8 cellular contexts compared by ENCODE assay signal in the genomic region with DNA sequence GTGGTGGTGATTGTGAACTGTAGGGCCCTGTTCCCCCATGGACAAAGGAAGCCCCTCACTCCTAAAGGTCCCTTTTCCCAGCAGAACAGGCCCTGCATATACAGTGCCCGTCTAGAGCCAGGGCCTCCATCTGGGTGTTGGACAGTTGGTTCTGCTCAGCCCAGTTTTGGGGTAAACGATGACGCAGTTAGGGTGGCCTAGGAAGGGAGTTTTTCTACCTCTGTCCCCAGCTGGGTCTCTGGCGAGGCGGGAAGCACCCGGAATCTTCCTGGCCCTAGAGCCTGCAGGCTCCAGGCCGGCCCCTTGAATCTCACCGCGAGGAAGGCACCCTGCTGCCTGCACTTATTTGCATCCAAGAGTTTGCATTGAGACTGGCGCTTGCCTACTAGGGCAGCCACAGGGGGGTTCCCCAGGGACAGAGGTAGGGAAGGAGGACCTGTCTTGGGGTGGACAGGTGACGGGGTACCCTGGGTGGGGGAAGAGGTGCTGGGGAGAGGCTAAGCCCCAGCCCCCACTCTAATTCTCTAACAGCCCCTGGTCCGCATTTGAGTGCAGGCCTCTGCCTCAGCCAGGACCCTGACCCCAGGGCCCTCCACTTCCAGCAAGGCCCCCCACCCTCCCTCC. TPM values are rescaled to one million over a fixed set of nuclear protein-coding genes. Genes with fewer than 3 reads are reported as not detected.
DNase-seq lines count a peak whose midpoint lies in the region; ATAC-seq and TF ChIP-seq lines count a peak whose summit lies in the region.

No MANE protein-coding gene starts in this region.

- peak overlapping the region; percentile 46 for H2BK5ac ChIP-seq in mesenchymal stem cell (ENCODE audit: low read depth, low read length, poor library complexity, severe bottlenecking)

- H3K27me3 ChIP-seq in PC-3 (ENCODE audit: low read length) (no peaks in the 10 kb centered on the region), mesenchymal stem cell (ENCODE audit: control insufficient read depth in 1 of 2, insufficient read depth in 1 of 2, low read length in 2 of 2) (peaks cover 0 to under 1% of the 10 kb centered on the region in 2 experiments), thyroid gland (no peaks in the 10 kb centered on the region)

- H2AK5ac ChIP-seq in mesenchymal stem cell (ENCODE audit: low read length, severe bottlenecking), result no peak overlapping the region

- H3K36me3 ChIP-seq in PC-3 (ENCODE audit: low read depth, low read length) (no peaks in the 10 kb centered on the region), mesenchymal stem cell (ENCODE audit: control insufficient read depth in 1 of 2, insufficient read depth in 2 of 2, low read depth in 1 of 2, low read length in 2 of 2) (peaks cover 10 to 11% of the 10 kb centered on the region in 2 experiments), thyroid gland (no peaks in the 10 kb centered on the region)

- H3K9me2 ChIP-seq in PC-3 (replicated peaks; ENCODE audit: low read length), result no peaks in the 10 kb centered on the region

- DNase-seq in AG08396 (ENCODE audit: low spot score) (peak; percentile 40), PC-3 (no peak), cerebellum (ENCODE audit: low spot score) (peak; percentile 28), mesenchymal stem cell (peak; percentile 60), thyroid gland (peak; percentile 32 to 39), GOT3 (lab: John Stamatoyannopoulos, UW) (no peak)

- H3K27ac ChIP-seq in PC-3 (ENCODE audit: low read length), result no peak overlapping the region
- peak overlapping the region; percentile 78 for H3K27ac ChIP-seq in mesenchymal stem cell (ENCODE audit: low read length, poor library complexity, severe bottlenecking)
- H3K27ac ChIP-seq in thyroid gland, result peak overlapping the region; percentile 60 to 88 (median 73)

- H3F3A ChIP-seq in PC-3 (ENCODE audit: low read length, unreplicated experiment), result no peaks in the 10 kb centered on the region

- peak overlapping the region; percentile 73 for H4K91ac ChIP-seq in mesenchymal stem cell (ENCODE audit: low read length)

- H4K8ac ChIP-seq in mesenchymal stem cell (ENCODE audit: low read length), result peak overlapping the region; percentile 95

- WGBS in mesenchymal stem cell, result 23% methylated on average over 11 of the region's 12 CpGs
- WGBS in thyroid gland, 2 donors, result 24 to 46% methylated on average over 12 of the region's 12 CpGs

- H3K4ac ChIP-seq in mesenchymal stem cell (ENCODE audit: low read depth in 1 of 2, low read length in 2 of 2), result peak overlapping the region; percentile 68 to 92

- TF ChIP-seq CTCF in PC-3 (conservative IDR thresholded peaks at IDR 0.05; ENCODE audit: low read depth, low read length) (no peak), thyroid gland (IDR thresholded peaks at IDR 0.05) (no peak)

- H3K4me2 ChIP-seq in PC-3 (ENCODE audit: low read length) (peak overlapping the region; percentile 18; the same call in 1 of the 2 replicates), mesenchymal stem cell (ENCODE audit: low read length, poor library complexity, severe bottlenecking) (peak overlapping the region; percentile 26)

- H4K20me1 ChIP-seq in PC-3 (ENCODE audit: low read length), result no peaks in the 10 kb centered on the region

- peak overlapping the region; percentile 97 for H2BK120ac ChIP-seq in mesenchymal stem cell (ENCODE audit: low read depth, low read length)

- no peak for TF ChIP-seq POLR2A in thyroid gland (IDR thresholded peaks at IDR 0.05)

- no peak overlapping the region for H3K23ac ChIP-seq in mesenchymal stem cell (ENCODE audit: low read length in 2 of 2)

- POLR2A ChIA-PET in PC-3 (lab: Charles Lee; ENCODE audit: unreplicated experiment), result no interaction called here

- no TSS peak for BruUV-seq in PC-3 (replicated peaks; lab: Mats Ljungman, UMichigan)

- peaks cover 16% of the 10 kb centered on the region for H3K79me2 ChIP-seq in PC-3 (ENCODE audit: low read length)

- H3K4me3 ChIP-seq in PC-3 (ENCODE audit: low read length) (no peak overlapping the region), mesenchymal stem cell (ENCODE audit: insufficient read depth in 1 of 2, low read depth in 1 of 2, low read length in 2 of 2) (peak overlapping the region; percentile 41 to 91), thyroid gland (replicated peaks in 1 of 3) (peak overlapping the region in 1 of 3 donors; percentile 74)

- H3K4me1 ChIP-seq in PC-3 (ENCODE audit: insufficient read depth, low read length) (peaks cover 31% of the 10 kb centered on the region), mesenchymal stem cell (ENCODE audit: control insufficient read depth, insufficient read depth, low read depth, low read length) (peaks cover 11% of the 10 kb centered on the region), thyroid gland (peaks cover 4 to 16% of the 10 kb centered on the region in 2 donors)

- H2BK15ac ChIP-seq in mesenchymal stem cell (ENCODE audit: low read depth, poor library complexity, severe bottlenecking), result no peak overlapping the region

- H3K9me3 ChIP-seq in PC-3 (ENCODE audit: low read length) (no peaks in the 10 kb centered on the region), mesenchymal stem cell (ENCODE audit: control insufficient read depth, low read length) (no peaks in the 10 kb centered on the region), thyroid gland (no peaks in the 10 kb centered on the region)

- peak overlapping the region in 1 of 2 experiments; percentile 97 for H2BK12ac ChIP-seq in mesenchymal stem cell (ENCODE audit: low read length in 2 of 2)

- H3K9ac ChIP-seq in PC-3 (ENCODE audit: low read length) (no peak overlapping the region), mesenchymal stem cell (ENCODE audit: low read length) (peak overlapping the region; percentile 48)

- peaks cover 8% of the 10 kb centered on the region for H3K79me1 ChIP-seq in mesenchymal stem cell (replicated peaks; ENCODE audit: low read length, poor library complexity, severe bottlenecking)

- H3K18ac ChIP-seq in mesenchymal stem cell (ENCODE audit: low read depth in 1 of 2, low read length in 2 of 2), result peak overlapping the region; percentile 60 to 92

- ATAC-seq in GM18519 (IDR thresholded peaks at IDR 0.05; ENCODE audit: low FRiP score, unreplicated experiment) (peak; percentile 60), HG02981 (IDR thresholded peaks at IDR 0.05; ENCODE audit: unreplicated experiment) (peak; percentile 60), PC-3 (no peak; the same call in 1 of the 2 replicates)

- CTCF ChIA-PET in PC-3 (lab: Charles Lee), result no interaction called here

- H3K14ac ChIP-seq in mesenchymal stem cell (ENCODE audit: low read length in 2 of 2), result peak overlapping the region in 1 of 2 experiments; percentile 87

- H2AFZ ChIP-seq in PC-3 (ENCODE audit: low read length), result peak overlapping the region; percentile 59
- H2AFZ ChIP-seq in mesenchymal stem cell (ENCODE audit: low read depth, low read length), result peak overlapping the region; percentile 76

- intact Hi-C loops in PC-3 (cut with micrococcal nuclease), result loop anchor here (5.0 to 10.0 kb wide), 2 partner anchors 56 to 203 kb away; a partner anchor contains a TSS
- intact Hi-C loops in thyroid gland (cut with DNase I), result no loop called here

RNA-seq across cellular contexts. Expression of a gene that starts 0.5 kb away (rescaled TPM):
- total RNA-seq in PC-3 (2014; rRNA removed) (27.3 and 27.6 TPM in 2 replicates), cerebellum (47.1 TPM), thyroid gland (10 to 100 TPM; 29.8 to 50.0 (median 34.0) TPM)
- 36.0 TPM for polyA plus RNA-seq in mesenchymal stem cell (2013, experiment 1 of 2)
- polyA plus RNA-seq in mesenchymal stem cell (2013, experiment 2 of 2), result 41.0 TPM

Comparison
In these comparisons a context has a peak if more than half of its experiments do, and no peak if none do; other contexts are left out.
1. DNase-seq: peak in AG08396 (single experiment), cerebellum (single experiment), mesenchymal stem cell (single experiment) and thyroid gland (2 of 2); none in PC-3 (single experiment) and GOT3 (single experiment).